26 cellular contexts compared by ENCODE assay signal in genomic region chr5:3022665-3023064, GRCh38.
"Had no signal": no experiment of that assay in that cellular context is flagged by ENCODE, and none has a peak within 500 bp of the region (broad histone marks: within the 10 kb centered on the region; RNA-seq: fewer than 3 reads in every experiment).

No MANE protein-coding gene starts in this region.

- H3K27me3 Mint-ChIP-seq: effector memory CD8-positive, alpha-beta T cell; memory B cell; naive B cell had no signal

- H3K36me3 Mint-ChIP-seq: immature natural killer cell, memory B cell, mesothelial cell of epicardium, naive B cell had no signal

- H3K9me3 Mint-ChIP-seq: endodermal cell, memory B cell, mesothelial cell of epicardium had no signal

- H3K4me1 Mint-ChIP-seq: endodermal cell, immature natural killer cell, memory B cell, naive B cell had no signal

- ATAC-seq: effector memory CD8-positive, alpha-beta T cell; esophagus mucosa; gastrocnemius medialis; heart left ventricle; left colon; left lobe of liver; mucosa of descending colon had no signal

- H3K27ac Mint-ChIP-seq: effector memory CD8-positive, alpha-beta T cell; endodermal cell; immature natural killer cell; memory B cell; mesothelial cell of epicardium; naive B cell had no signal

- DNase-seq: dermis blood vessel endothelial cell; dorsolateral prefrontal cortex; effector CD8-positive, alpha-beta T cell; effector memory CD8-positive, alpha-beta T cell; endodermal cell; erythroblast; esophagus squamous epithelium; foreskin fibroblast; foreskin melanocyte; gastrocnemius medialis; heart left ventricle; hypothalamus; immature natural killer cell; islet precursor cell; kidney; kidney glomerular epithelial cell; left colon; left ventricle myocardium inferior; mammary epithelial cell; mesendoderm; mucosa of descending colon; naive B cell had no signal

- H3K4me3 Mint-ChIP-seq: effector memory CD8-positive, alpha-beta T cell; endodermal cell; immature natural killer cell; memory B cell; mesothelial cell of epicardium; naive B cell had no signal
